26 cellular contexts compared by ENCODE assay signal in genomic region chr7:82364048-82364447, GRCh38.
"Had no signal": no experiment of that assay in that cellular context is flagged by ENCODE, and none has a peak within 500 bp of the region (broad histone marks: within the 10 kb centered on the region; RNA-seq: fewer than 3 reads in every experiment).

No MANE protein-coding gene starts in this region.

- DNase-seq: colonic mucosa; cortex of kidney; effector CD8-positive, alpha-beta T cell; effector memory CD8-positive, alpha-beta T cell; endodermal cell; erythroblast; esophagus squamous epithelium; foreskin fibroblast; foreskin melanocyte; gastrocnemius medialis; glutamatergic neuron; head of caudate nucleus; hypothalamus; immature natural killer cell; islet precursor cell; kidney glomerular epithelial cell; left lung; lower lobe of right lung; mesenchymal stem cell; mucosa of descending colon; naive B cell had no signal

- H3K4me2 ChIP-seq: hepatocyte had no signal

- H3K9me3 ChIP-seq: colonic mucosa, esophagus squamous epithelium, gastrocnemius medialis, left lung, lower lobe of right lung, mucosa of descending colon had no signal

- H3K4me1 Mint-ChIP-seq: immature natural killer cell, naive B cell had no signal

- H3K4me1 ChIP-seq: colonic mucosa, esophagus squamous epithelium, left lung, lower lobe of right lung had no signal

- H2AFZ ChIP-seq: hepatocyte had no signal

- H3K79me2 ChIP-seq: hepatocyte had no signal

- H3K27ac ChIP-seq: colonic mucosa, epithelial cell of prostate, esophagus squamous epithelium, gastrocnemius medialis, hepatocyte, left lung, lower lobe of right lung had no signal

- H3K27me3 Mint-ChIP-seq: dendritic cell treated with granulocyte-macrophage colony-stimulating factor and Interleukin-4, amounts not matched to agents 40 ng/mL and 50 ng/mL, for 4 days; effector memory CD8-positive, alpha-beta T cell; naive B cell had no signal

- H3K9me3 Mint-ChIP-seq: dendritic cell treated with granulocyte-macrophage colony-stimulating factor and Interleukin-4, amounts not matched to agents 40 ng/mL and 50 ng/mL, for 4 days; endodermal cell; mesothelial cell of epicardium had no signal

- H3K36me3 Mint-ChIP-seq: immature natural killer cell, mesothelial cell of epicardium, naive B cell had no signal

- H3K4me3 ChIP-seq: colonic mucosa, esophagus squamous epithelium, gastrocnemius medialis, hepatocyte, left lung, lower lobe of right lung, mucosa of descending colon had no signal

- H3K36me3 ChIP-seq: colonic mucosa, esophagus squamous epithelium, gastrocnemius medialis, left lung, lower lobe of right lung had no signal

- H3K4me3 Mint-ChIP-seq: dendritic cell treated with granulocyte-macrophage colony-stimulating factor and Interleukin-4, amounts not matched to agents 40 ng/mL and 50 ng/mL, for 4 days; effector memory CD8-positive, alpha-beta T cell; endodermal cell; immature natural killer cell; mesothelial cell of epicardium; naive B cell had no signal

- ATAC-seq: effector memory CD8-positive, alpha-beta T cell; esophagus mucosa; gastrocnemius medialis; left lung; lower lobe of right lung; mucosa of descending colon had no signal

- H3K27me3 ChIP-seq: colonic mucosa, esophagus squamous epithelium, gastrocnemius medialis, hepatocyte, left lung had no signal

- H3K27ac Mint-ChIP-seq: dendritic cell treated with granulocyte-macrophage colony-stimulating factor and Interleukin-4, amounts not matched to agents 40 ng/mL and 50 ng/mL, for 4 days; effector memory CD8-positive, alpha-beta T cell; endodermal cell; immature natural killer cell; mesothelial cell of epicardium; naive B cell had no signal
